Comparison of ENCODE assay signal across 16 cellular contexts in genomic region chr21:44708866-44709425, GRCh38. TPM values are rescaled to one million over a fixed set of nuclear protein-coding genes. Genes with fewer than 3 reads are reported as not detected.
DNase-seq lines count a peak whose midpoint lies in the region; ATAC-seq and TF ChIP-seq lines count a peak whose summit lies in the region.
"Had no signal": no experiment of that assay in that cellular context is flagged by ENCODE, and none has a peak within 500 bp of the region (broad histone marks: within the 10 kb centered on the region; RNA-seq: fewer than 3 reads in every experiment).

No MANE protein-coding gene starts in this region.

- H3K36me3 ChIP-seq in RWPE2 (ENCODE audit: low read depth) (no peaks in the 10 kb centered on the region), iPS-18a (ENCODE audit: control insufficient read depth, low read depth, low read length) (no peaks in the 10 kb centered on the region), stomach (no peaks in the 10 kb centered on the region)
- H3K36me3 ChIP-seq: vagina had no signal

- TF ChIP-seq CTCF in RWPE2 (IDR thresholded peaks at IDR 0.05; ENCODE audit: poor library complexity, severe bottlenecking) (no peak), stomach (IDR thresholded peaks at IDR 0.05) (no peak)

- H3K27me3 Mint-ChIP-seq in activated naive CD8-positive, alpha-beta T cell, result peaks cover 49% of the 10 kb centered on the region
- H3K27me3 Mint-ChIP-seq in activated naive CD8-positive, alpha-beta T cell treated with anti-CD3 and anti-CD28 coated beads, Interleukin-2, amount 50 U/mL, for 24 hours, result peaks cover 84% of the 10 kb centered on the region

- DNase-seq in activated naive CD8-positive, alpha-beta T cell treated with anti-CD3 and anti-CD28 coated beads, Interleukin-2, amount 50 U/mL, for 24 hours, result no peak
- DNase-seq in RWPE2 (ENCODE audit: low spot score), result peak; percentile 54
- peak; percentile 23 for DNase-seq in stomach
- no peak for DNase-seq in NCI-H1694 treated with DMSO at 0.1 percent for 48 hours (lab: John Stamatoyannopoulos, UW)
- DNase-seq: activated CD4-positive, alpha-beta T cell treated with anti-CD3 and anti-CD28 coated beads for 36 hours; hippocampal formation had no signal

- TF ChIP-seq POLR2A in stomach (IDR thresholded peaks at IDR 0.05), result no peak

- peaks cover 36% of the 10 kb centered on the region for H3K4me1 Mint-ChIP-seq in activated naive CD8-positive, alpha-beta T cell (ENCODE audit: low read depth)
- H3K4me1 Mint-ChIP-seq in activated naive CD8-positive, alpha-beta T cell treated with anti-CD3 and anti-CD28 coated beads, Interleukin-2, amount 50 U/mL, for 24 hours, result peaks cover 20% of the 10 kb centered on the region

- H3K4me3 ChIP-seq in RWPE2 (ENCODE audit: severe bottlenecking) (no peak overlapping the region), iPS-18a (ENCODE audit: low read length) (peak overlapping the region; percentile 65), stomach (no peak overlapping the region)
- H3K4me3 ChIP-seq: GM23248, vagina had no signal

- no peak overlapping the region for H3K27ac ChIP-seq in RWPE2 (ENCODE audit: poor library complexity, severe bottlenecking)
- H3K27ac ChIP-seq in iPS-18a (ENCODE audit: low read length), result no peak overlapping the region
- no peak overlapping the region for H3K27ac ChIP-seq in stomach
- H3K27ac ChIP-seq: GM23248, vagina had no signal

- H3K9me3 ChIP-seq in RWPE2 (ENCODE audit: severe bottlenecking), result peaks cover 5% of the 10 kb centered on the region
- no peaks in the 10 kb centered on the region for H3K9me3 ChIP-seq in iPS-18a (ENCODE audit: control insufficient read depth, low read depth, low read length)
- H3K9me3 ChIP-seq in stomach, result peaks cover 0 to 12% (median 9%) of the 10 kb centered on the region in 4 donors
- H3K9me3 ChIP-seq: vagina had no signal

- WGBS in stomach, 5 donors, result 0 to 10% (median 5%) methylated on average over 5 to 25 of the region's 25 CpGs

- no peak for TF ChIP-seq EP300 in stomach (IDR thresholded peaks at IDR 0.05)

- ATAC-seq in activated naive CD8-positive, alpha-beta T cell treated with anti-CD3 and anti-CD28 coated beads, Interleukin-2, amount 50 U/mL, for 24 hours, result no peak
- ATAC-seq in RWPE2 (ENCODE audit: low read depth), result no peak
- ATAC-seq in GM18867 (IDR thresholded peaks at IDR 0.05; ENCODE audit: unreplicated experiment), result no peak
- ATAC-seq in HG02981 (IDR thresholded peaks at IDR 0.05; ENCODE audit: unreplicated experiment), result no peak
- ATAC-seq: activated CD4-positive, alpha-beta T cell treated with anti-CD3 and anti-CD28 coated beads for 36 hours had no signal

- H3K9ac ChIP-seq in iPS-18a (ENCODE audit: low read length), result no peak overlapping the region
- H3K9ac ChIP-seq: GM23248 had no signal

- no peaks in the 10 kb centered on the region for H3K9me3 Mint-ChIP-seq in activated naive CD8-positive, alpha-beta T cell (ENCODE audit: low read depth)
- H3K9me3 Mint-ChIP-seq in activated naive CD8-positive, alpha-beta T cell treated with anti-CD3 and anti-CD28 coated beads, Interleukin-2, amount 50 U/mL, for 24 hours, result peaks cover 10% of the 10 kb centered on the region

- H3K27ac Mint-ChIP-seq in activated naive CD8-positive, alpha-beta T cell, result no peak overlapping the region
- no peak overlapping the region for H3K27ac Mint-ChIP-seq in activated naive CD8-positive, alpha-beta T cell treated with anti-CD3 and anti-CD28 coated beads, Interleukin-2, amount 50 U/mL, for 24 hours
- H3K27ac Mint-ChIP-seq: activated CD4-positive, alpha-beta T cell treated with anti-CD3 and anti-CD28 coated beads for 36 hours had no signal

- H3K4me1 ChIP-seq in RWPE2 (ENCODE audit: insufficient read depth, poor library complexity, severe bottlenecking) (peaks cover 9% of the 10 kb centered on the region), iPS-18a (ENCODE audit: control insufficient read depth, low read depth, low read length) (peaks cover 60% of the 10 kb centered on the region), stomach (peaks cover 5 to 40% (median 14%) of the 10 kb centered on the region in 4 donors)

- peak overlapping the region; percentile 72 for H3K4me3 Mint-ChIP-seq in activated naive CD8-positive, alpha-beta T cell
- H3K4me3 Mint-ChIP-seq in activated naive CD8-positive, alpha-beta T cell treated with anti-CD3 and anti-CD28 coated beads, Interleukin-2, amount 50 U/mL, for 24 hours, result no peak overlapping the region
- H3K4me3 Mint-ChIP-seq: activated CD4-positive, alpha-beta T cell treated with anti-CD3 and anti-CD28 coated beads for 36 hours had no signal

- H3K36me3 Mint-ChIP-seq in activated naive CD8-positive, alpha-beta T cell, result no peaks in the 10 kb centered on the region
- peaks cover 7% of the 10 kb centered on the region for H3K36me3 Mint-ChIP-seq in activated naive CD8-positive, alpha-beta T cell treated with anti-CD3 and anti-CD28 coated beads, Interleukin-2, amount 50 U/mL, for 24 hours (ENCODE audit: low read depth)

- H3K27me3 ChIP-seq in RWPE2 (ENCODE audit: insufficient read depth, poor library complexity, severe bottlenecking) (peaks cover 76% of the 10 kb centered on the region), iPS-18a (ENCODE audit: control insufficient read depth, insufficient read depth, low read length) (peaks cover 91% of the 10 kb centered on the region), stomach (peaks cover 29 to 100% (median 95%) of the 10 kb centered on the region in 3 donors)

- intact Hi-C loops in stomach (cut with DNase I; ENCODE audit: low total_unique reads), result no loop called here

RNA-seq across cellular contexts. Expression of gene TSPEAR, which starts 2.4 kb away (rescaled TPM):
- under 1 TPM in 2 of 5 donors, not detected in 3; 0.18 to 0.29 TPM for total RNA-seq in stomach
- under 1 TPM in 2 of 3 donors, not detected in 1; 0.05 to 0.06 TPM for polyA plus RNA-seq in stomach
- total RNA-seq: activated CD4-positive, alpha-beta T cell treated with anti-CD3 and anti-CD28 coated beads for 36 hours; Daoy; GM23248; M059J; vagina had no signal
- polyA plus RNA-seq: GM23248 had no signal

RNA-seq across cellular contexts. Expression of gene KRTAP10-12, which starts 12.0 kb away (rescaled TPM):
- not detected for total RNA-seq in stomach
- polyA plus RNA-seq in stomach, result not detected
- total RNA-seq: activated CD4-positive, alpha-beta T cell treated with anti-CD3 and anti-CD28 coated beads for 36 hours; cerebellum; Daoy; GM23248; M059J; vagina had no signal
- polyA plus RNA-seq: esophagus, GM23248 had no signal

RNA-seq across cellular contexts. Expression of gene KRTAP12-1, which starts 27.0 kb away (rescaled TPM):
- total RNA-seq in stomach, result 1 to 10 TPM in 1 of 5 donors, not detected in 4; 2.0 TPM
- polyA plus RNA-seq in stomach, result not detected
- total RNA-seq: activated CD4-positive, alpha-beta T cell treated with anti-CD3 and anti-CD28 coated beads for 36 hours; cerebellum; Daoy; GM23248; M059J; vagina had no signal
- polyA plus RNA-seq: esophagus, GM23248 had no signal

RNA-seq across cellular contexts. Expression of gene KRTAP12-2, which starts 42.2 kb away (rescaled TPM):
- total RNA-seq in stomach, result not detected
- not detected for polyA plus RNA-seq in stomach
- total RNA-seq: activated CD4-positive, alpha-beta T cell treated with anti-CD3 and anti-CD28 coated beads for 36 hours; cerebellum; Daoy; GM23248; M059J; vagina had no signal
- polyA plus RNA-seq: esophagus, GM23248 had no signal

RNA-seq across cellular contexts. Expression of gene KRTAP12-3, which starts 51.2 kb away (rescaled TPM):
- total RNA-seq in stomach, result not detected
- not detected for polyA plus RNA-seq in stomach
- total RNA-seq: activated CD4-positive, alpha-beta T cell treated with anti-CD3 and anti-CD28 coated beads for 36 hours; cerebellum; Daoy; GM23248; M059J; vagina had no signal
- polyA plus RNA-seq: esophagus, GM23248 had no signal

Comparison
In these comparisons a context has a peak if more than half of its experiments do, and no peak if none do; other contexts are left out.
1. DNase-seq: peak in RWPE2 (single experiment) and stomach (single experiment); none in activated naive CD8-positive, alpha-beta T cell treated with anti-CD3 and anti-CD28 coated beads, Interleukin-2, amount 50 U/mL, for 24 hours (single experiment) and NCI-H1694 treated with DMSO at 0.1 percent for 48 hours (single experiment).